20 cellular contexts compared by ENCODE assay signal in genomic region chr2:65671670-65672069, GRCh38.
DNase-seq lines count a peak whose midpoint lies in the region; ATAC-seq, FAIRE-seq and TF ChIP-seq lines count a peak whose summit lies in the region.
"Had no signal": no experiment of that assay in that cellular context is flagged by ENCODE, and none has a peak within 500 bp of the region (broad histone marks: within the 10 kb centered on the region; RNA-seq: fewer than 3 reads in every experiment).

No MANE protein-coding gene starts in this region.

- no peak for TF ChIP-seq EP300 in GM12878 (IDR thresholded peaks at IDR 0.05; ENCODE audit: borderline replicate concordance in 1 of 2, control insufficient read depth in 1 of 2, low read depth in 2 of 2, low read length in 2 of 2)

- CTCF ChIA-PET in GM12878 (lab: Yijun Ruan, JAX): no interaction called here

- SMC1A ChIA-PET in GM12878 (lab: Charles Lee; ENCODE audit: uncharacterized antibody, unreplicated experiment): interaction anchor here (1.0 kb wide), 1 partner anchor 10 kb away, joined by 3 read pairs; no protein-coding TSS in a partner anchor

- POLR2A ChIA-PET in GM12878 (lab: Charles Lee): no interaction called here

- H4K20me1 ChIP-seq in GM12878 (ENCODE audit: control insufficient read depth, insufficient read depth): no peaks in the 10 kb centered on the region

- H3K9me3 ChIP-seq in GM12878 (replicated peaks; ENCODE audit: control insufficient read depth, insufficient read depth, low read length): peaks cover 13% of the 10 kb centered on the region; the same call in 2 of the 3 replicates

- in situ Hi-C loops in GM12878 (cut with MboI): no loop called here

- RAD21 ChIA-PET in GM12878 (lab: Charles Lee; ENCODE audit: unreplicated experiment): no interaction called here

- no peaks in the 10 kb centered on the region for H3K79me2 ChIP-seq in GM12878 (ENCODE audit: control insufficient read depth, insufficient read depth, low read length)

- no peak for ATAC-seq in GM12878
- ATAC-seq in HG02610 (IDR thresholded peaks at IDR 0.05; ENCODE audit: unreplicated experiment): no peak
- no peak for ATAC-seq in GM18870 (IDR thresholded peaks at IDR 0.05; ENCODE audit: unreplicated experiment)
- no peak for ATAC-seq in HG03571 (IDR thresholded peaks at IDR 0.05; ENCODE audit: unreplicated experiment)
- ATAC-seq: SK-N-SH treated with all-trans-retinoic acid at 6 μM for 48 hours had no signal

- BruUV-seq in GM12878 (replicated peaks; lab: Mats Ljungman, UMichigan): no TSS peak

- no peaks in the 10 kb centered on the region for H3K27me3 ChIP-seq in GM12878 (replicated peaks in 1 of 2; ENCODE audit: control insufficient read depth in 2 of 2, insufficient read depth in 2 of 2, low read length in 1 of 2)
- H3K27me3 ChIP-seq: Peyer's patch had no signal

- H3K4me3 ChIP-seq in GM12875 (ENCODE audit: low read depth, low read length) (no peak overlapping the region), GM12878 (no peak overlapping the region)
- H3K4me3 ChIP-seq: HAP-1, Peyer's patch had no signal

- peaks cover 2% of the 10 kb centered on the region; the same call in 1 of the 2 replicates for H3K4me1 ChIP-seq in GM12878 (ENCODE audit: control insufficient read depth, insufficient read depth, low read length)
- H3K4me1 ChIP-seq: HAP-1, Peyer's patch had no signal

- no peak for TF ChIP-seq POLR2A in GM12878 (IDR thresholded peaks at IDR 0.05; ENCODE audit: low read depth, low read length)

- no peaks in the 10 kb centered on the region for H3K36me3 ChIP-seq in GM12878 (ENCODE audit: control insufficient read depth in 2 of 2, insufficient read depth in 2 of 2, low read length in 1 of 2)
- H3K36me3 ChIP-seq: HAP-1, Peyer's patch had no signal

- H3K4me2 ChIP-seq in GM12878 (ENCODE audit: control insufficient read depth, insufficient read depth): no peak overlapping the region

- peak; percentile 26; the same call in 1 of the 2 replicates for TF ChIP-seq RAD21 in GM12878 (IDR thresholded peaks at IDR 0.05; ENCODE audit: insufficient read depth, low read depth, low read length)

- DNase-seq in D721Med (ENCODE audit: insufficient read length, low spot score) (peak; percentile 36), NCI-H82 (lab: John Stamatoyannopoulos, UW) (peak; percentile 83), GM12878 (ENCODE audit: low read depth, low spot score) (no peak), EL (no peak)
- DNase-seq: AML-193; C1 segment of cervical spinal cord; Calu3; CD8-positive, alpha-beta memory T cell; NCI-H1105; NCI-H146; NCI-H2029; NCI-H226; NCI-H510A treated with DMSO at 0.1 percent for 48 hours; Peyer's patch had no signal

- H3K9ac ChIP-seq in GM12878 (ENCODE audit: control insufficient read depth, insufficient read depth, low read length): no peak overlapping the region

- no peak overlapping the region for H3K27ac ChIP-seq in GM12878 (ENCODE audit: control insufficient read depth, insufficient read depth)
- H3K27ac ChIP-seq: Peyer's patch had no signal

- intact Hi-C loops in GM12878 (cut with micrococcal nuclease; ENCODE audit: unreplicated experiment): no loop called here

- TF ChIP-seq CTCF in D721Med (IDR thresholded peaks at IDR 0.05; ENCODE audit: insufficient read depth, missing control alignments) (peak; percentile 3), GM12875 (IDR thresholded peaks at IDR 0.05; ENCODE audit: borderline replicate concordance, insufficient read depth, low read depth, low read length) (peak; percentile 17; the same call in 1 of the 2 replicates), GM12878 (IDR thresholded peaks at IDR 0.05 in 2 of 3, conservative IDR thresholded peaks at IDR 0.05 in 1 of 3; ENCODE audit: control insufficient read depth in 2 of 3, extremely low read depth in 1 of 3, insufficient read depth in 1 of 3, low read depth in 3 of 3, low read length in 3 of 3) (0 out of 6 replicates have a peak, but pooled peaks of 1 of the 3 experiments have one; percentile 20)

- no peak for FAIRE-seq in D721Med (lab: Jason Lieb, UNC)
- FAIRE-seq in GM12878 (lab: Jason Lieb, UNC): no peak

- WGBS in GM12878 (ENCODE audit: insufficient coverage, insufficient replicate concordance, low lambda C conversion rate, missing lambda C conversion rate): 0% methylated on average over 1 of the region's 1 CpG

- no peak overlapping the region for H2AFZ ChIP-seq in GM12878 (ENCODE audit: control insufficient read depth, low read depth, low read length)

TF ChIP-seq in GM12878, 131 proteins besides CTCF, POLR2A, EP300 and RAD21 (continues in another document):
- no peak for TF ChIP-seq ZNF687 (IDR thresholded peaks at IDR 0.05)
- no peak for TF ChIP-seq KLF5 (IDR thresholded peaks at IDR 0.05; ENCODE audit: partially characterized antibody)
- no peak for TF ChIP-seq CHD2 (IDR thresholded peaks at IDR 0.05; ENCODE audit: borderline replicate concordance, low read depth, low read length)
- no peak for TF ChIP-seq RB1 (IDR thresholded peaks at IDR 0.05; ENCODE audit: borderline replicate concordance)
- TF ChIP-seq NR2F1 (conservative IDR thresholded peaks at IDR 0.05): no peak
- TF ChIP-seq ZBTB33 (IDR thresholded peaks at IDR 0.05): no peak
- no peak for TF ChIP-seq NR2C2 (IDR thresholded peaks at IDR 0.05; ENCODE audit: borderline replicate concordance, control insufficient read depth, insufficient read length, low read depth)
- TF ChIP-seq RFX5 (IDR thresholded peaks at IDR 0.05; ENCODE audit: low read depth, low read length): no peak
- TF ChIP-seq SIX5 (IDR thresholded peaks at IDR 0.05; ENCODE audit: low read depth, low read length, severe bottlenecking): no peak
- no peak for TF ChIP-seq RELA (IDR thresholded peaks at IDR 0.05; ENCODE audit: borderline replicate concordance, partially characterized antibody)
- no peak for TF ChIP-seq EZH2 (IDR thresholded peaks at IDR 0.05; ENCODE audit: borderline replicate concordance, control insufficient read depth, low read depth, low read length)
- TF ChIP-seq ZNF207 (IDR thresholded peaks at IDR 0.05; ENCODE audit: borderline replicate concordance): no peak
- TF ChIP-seq ZNF622 (IDR thresholded peaks at IDR 0.05): no peak

Comparison
In these comparisons a context has a peak if more than half of its experiments do, and no peak if none do; other contexts are left out.
1. DNase-seq: peak in D721Med (single experiment) and NCI-H82 (single experiment); none in GM12878 (single experiment) and EL (single experiment).